Comparison of ENCODE assay signal across 8 cellular contexts in the genomic region with DNA sequence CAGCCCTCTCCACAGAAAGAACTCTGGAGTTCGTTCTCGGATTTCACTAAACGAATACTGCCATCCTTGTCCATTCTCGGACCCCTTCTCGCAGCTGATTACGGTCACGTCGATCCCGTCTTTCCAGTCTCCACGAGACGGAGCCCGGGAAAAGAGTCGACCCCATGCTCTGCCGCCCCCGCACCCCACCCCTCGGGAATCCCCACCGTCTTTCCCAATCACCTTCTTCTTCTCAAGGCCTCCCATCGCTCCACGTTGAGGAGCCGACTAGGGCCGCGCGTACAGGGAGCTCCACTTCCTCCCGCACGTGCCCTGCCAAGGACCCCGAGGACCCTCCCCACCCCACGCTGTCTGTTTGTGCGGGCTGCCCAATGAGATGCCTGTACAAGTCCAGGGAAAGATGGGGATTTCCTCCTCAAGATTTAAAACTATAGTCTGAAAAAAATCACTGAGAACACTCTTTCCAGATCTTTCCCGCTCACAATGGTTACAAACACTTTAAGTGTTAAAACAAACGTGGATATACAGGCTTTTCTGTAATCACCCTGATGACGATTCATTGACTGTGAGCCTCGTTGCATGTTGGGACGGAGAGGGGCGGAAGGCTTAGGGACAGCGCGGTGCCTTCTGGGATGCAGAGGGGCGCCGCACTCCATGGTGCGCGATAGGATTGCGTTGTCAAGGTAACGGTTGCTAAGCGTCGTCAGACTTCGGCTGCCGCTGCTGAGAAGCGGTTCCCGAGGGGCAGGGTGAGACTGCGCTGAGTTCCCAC. TPM values are rescaled to one million over a fixed set of nuclear protein-coding genes. Genes with fewer than 3 reads are reported as not detected.
A peak's percentile ranks its signal among the peaks of the same experiment; 100 is the strongest.
DNase-seq lines count a peak whose midpoint lies in the region; ATAC-seq and TF ChIP-seq lines count a peak whose summit lies in the region.

A gene (minus strand): TSS at position 323 of the 772 bp plus-strand sequence. CDS start 77 bp downstream, at position 246.

- TF ChIP-seq CTCF in lower lobe of right lung (IDR thresholded peaks at IDR 0.05), result no peak

- peak within 1 kb of the TSS; percentile 86 for H3K4me3 ChIP-seq in lower lobe of right lung

- peaks cover 20% of the 10 kb centered on the region for H3K4me1 ChIP-seq in lower lobe of right lung

- DNase-seq in CMK (ENCODE audit: low read depth) (peak; percentile 98), HS-5 (ENCODE audit: low read depth) (peak; percentile 98), NK-92 (lab: John Stamatoyannopoulos, UW; ENCODE audit: unreplicated experiment) (peak; percentile 66), lower lobe of right lung (peak; percentile 94)
- DNase-seq in activated CD8-positive, alpha-beta memory T cell treated with anti-CD3 and anti-CD28 coated beads for 1 hour (ENCODE audit: extremely low read depth in 1 of 2, low read depth in 1 of 2), result peak; percentile 87 to 90
- DNase-seq in effector CD8-positive, alpha-beta T cell (lab: John Stamatoyannopoulos, UW), result peak; percentile 88
- peak; percentile 87 to 91 (median 91) for DNase-seq in stimulated activated CD4-positive, alpha-beta T cell treated with anti-CD3 and anti-CD28 coated beads, TNF-alpha, amount 100 ng/mL, for 24 hours (ENCODE audit: low read depth in 3 of 3)

- H3K9me3 ChIP-seq in lower lobe of right lung, result no peaks in the 10 kb centered on the region

- H3K27me3 ChIP-seq in lower lobe of right lung (ENCODE audit: low read depth), result no peaks in the 10 kb centered on the region

- peak within 1 kb of the TSS; percentile 82 for H3K27ac ChIP-seq in lower lobe of right lung

- intact Hi-C loops in lower lobe of right lung (cut with DNase I), result no loop called here

- H3K36me3 ChIP-seq in lower lobe of right lung, result peaks cover 28% of the 10 kb centered on the region

- ATAC-seq in GM19468 (IDR thresholded peaks at IDR 0.05; ENCODE audit: extremely low read depth, unreplicated experiment), result peak; percentile 76
- peak; percentile 99 to 100 for ATAC-seq in lower lobe of right lung

RNA-seq across cellular contexts. Expression of the gene that starts here (rescaled TPM):
- 47.0 TPM for total RNA-seq in lower lobe of right lung

Comparison
In these comparisons a context has a peak if more than half of its experiments do, and no peak if none do; other contexts are left out.
1. Peak in every context shown above with its lines: DNase-seq, ATAC-seq, H3K4me3 ChIP-seq and H3K27ac ChIP-seq.